In genomic region chr1:160483505-160484185, GRCh38 we compare ENCODE assay signal across 26 cellular contexts. TPM values are rescaled to one million over a fixed set of nuclear protein-coding genes. Genes with fewer than 3 reads are reported as not detected.
DNase-seq lines count a peak whose midpoint lies in the region; ATAC-seq and TF ChIP-seq lines count a peak whose summit lies in the region.
"Had no signal": no experiment of that assay in that cellular context is flagged by ENCODE, and none has a peak within 500 bp of the region (broad histone marks: within the 10 kb centered on the region; RNA-seq: fewer than 3 reads in every experiment).

No MANE protein-coding gene starts in this region.

- POLR2A ChIA-PET in activated CD8-positive, alpha-beta T cell treated with anti-CD3 and anti-CD28 coated beads for 36 hours (lab: Charles Lee), result interaction anchor here (0.8 to 2.6 kb wide), 3 partner anchors 9 to 39 kb away, joined by 3 to 10 read pairs (median 4); partner anchors contain the start of gene SLAMF6
- POLR2A ChIA-PET in activated CD8-positive, alpha-beta T cell treated with anti-CD3 and anti-CD28 coated beads, Interleukin-2, amount 10 ng/mL, durations not matched to agents 7 days and 5 days (lab: Charles Lee), result interaction anchor here (1.2 to 1.8 kb wide), 2 partner anchors 9 to 41 kb away, joined by 3 to 6 read pairs; no protein-coding TSS in a partner anchor
- POLR2A ChIA-PET in CD8-positive, alpha-beta memory T cell (lab: Charles Lee), result interaction anchor here (0.7 to 1.2 kb wide), 3 partner anchors 32 to 55 kb away, joined by 3 read pairs; no protein-coding TSS in a partner anchor
- POLR2A ChIA-PET in naive thymus-derived CD4-positive, alpha-beta T cell (lab: Charles Lee), result interaction anchor here (0.9 to 1.3 kb wide), 3 partner anchors 12 to 32 kb away, joined by 3 to 5 read pairs (median 5); no protein-coding TSS in a partner anchor

- H3K27me3 ChIP-seq in CD8-positive, alpha-beta memory T cell (ENCODE audit: insufficient read depth, low read length, poor library complexity, severe bottlenecking), result no peaks in the 10 kb centered on the region
- no peaks in the 10 kb centered on the region for H3K27me3 ChIP-seq in naive thymus-derived CD4-positive, alpha-beta T cell (ENCODE audit: control insufficient read depth in 2 of 2, insufficient read depth in 2 of 2, low read length in 2 of 2)
- H3K27me3 ChIP-seq: esophagus squamous epithelium had no signal

- no peak overlapping the region for H3K4me3 Mint-ChIP-seq in activated CD8-positive, alpha-beta T cell treated with anti-CD3 and anti-CD28 coated beads for 36 hours
- no peak overlapping the region for H3K4me3 Mint-ChIP-seq in activated CD8-positive, alpha-beta T cell treated with anti-CD3 and anti-CD28 coated beads, Interleukin-2, amount 10 ng/mL, durations not matched to agents 7 days and 5 days
- no peak overlapping the region for H3K4me3 Mint-ChIP-seq in CD8-positive, alpha-beta memory T cell
- no peak overlapping the region for H3K4me3 Mint-ChIP-seq in T-helper 17 cell
- H3K4me3 Mint-ChIP-seq in naive thymus-derived CD4-positive, alpha-beta T cell, result no peak overlapping the region

- TF ChIP-seq CTCF in activated CD8-positive, alpha-beta T cell treated with anti-CD3 and anti-CD28 coated beads for 36 hours (IDR thresholded peaks at IDR 0.05), result no peak

- H3K27me3 Mint-ChIP-seq in activated CD8-positive, alpha-beta T cell treated with anti-CD3 and anti-CD28 coated beads for 36 hours, result no peaks in the 10 kb centered on the region
- no peaks in the 10 kb centered on the region for H3K27me3 Mint-ChIP-seq in activated CD8-positive, alpha-beta T cell treated with anti-CD3 and anti-CD28 coated beads, Interleukin-2, amount 10 ng/mL, durations not matched to agents 7 days and 5 days (ENCODE audit: low read depth)
- peaks cover 0 to 4% of the 10 kb centered on the region in 2 donors for H3K27me3 Mint-ChIP-seq in CD8-positive, alpha-beta memory T cell
- no peaks in the 10 kb centered on the region for H3K27me3 Mint-ChIP-seq in T-helper 17 cell
- no peaks in the 10 kb centered on the region for H3K27me3 Mint-ChIP-seq in naive thymus-derived CD4-positive, alpha-beta T cell

- H3K9me3 ChIP-seq in CD8-positive, alpha-beta memory T cell (ENCODE audit: low read length), result no peaks in the 10 kb centered on the region
- no peaks in the 10 kb centered on the region for H3K9me3 ChIP-seq in T-helper 17 cell (ENCODE audit: control insufficient read depth, low read length, poor library complexity, severe bottlenecking)
- peaks cover 0 to 4% (median 0%) of the 10 kb centered on the region in 3 experiments for H3K9me3 ChIP-seq in naive thymus-derived CD4-positive, alpha-beta T cell (ENCODE audit: control insufficient read depth in 2 of 3, low read length in 3 of 3)
- H3K9me3 ChIP-seq: esophagus squamous epithelium had no signal

- no peak overlapping the region for H3K4me3 ChIP-seq in CD8-positive, alpha-beta memory T cell (ENCODE audit: low read length)
- no peak overlapping the region for H3K4me3 ChIP-seq in naive thymus-derived CD4-positive, alpha-beta T cell (ENCODE audit: low read length)
- H3K4me3 ChIP-seq: esophagus squamous epithelium, GM23248 had no signal

- H3K27ac Mint-ChIP-seq in activated CD8-positive, alpha-beta T cell treated with anti-CD3 and anti-CD28 coated beads for 36 hours, result peak overlapping the region; percentile 44
- no peak overlapping the region for H3K27ac Mint-ChIP-seq in activated CD8-positive, alpha-beta T cell treated with anti-CD3 and anti-CD28 coated beads, Interleukin-2, amount 10 ng/mL, durations not matched to agents 7 days and 5 days
- H3K27ac Mint-ChIP-seq in CD8-positive, alpha-beta memory T cell, result peak overlapping the region; percentile 30 to 88 (median 62)
- peak overlapping the region; percentile 37 for H3K27ac Mint-ChIP-seq in T-helper 17 cell
- H3K27ac Mint-ChIP-seq in naive thymus-derived CD4-positive, alpha-beta T cell, result peak overlapping the region in 7 of 9 donors; percentile 15 to 68 (median 53)
- H3K27ac Mint-ChIP-seq: activated T-helper 2 cell treated with anti-CD3 and anti-CD28 coated beads, Interferon-gamma antibody, Interleukin-2, Interleukin-4, amounts not matched to agents 10 μg/mL and 5 μg/mL and 100 μg/mL, durations not matched to agents 14 hours and 24 hours and 36 hours had no signal

- peaks cover 29% of the 10 kb centered on the region for H3K4me1 ChIP-seq in CD8-positive, alpha-beta memory T cell (ENCODE audit: insufficient read depth, low read length)
- H3K4me1 ChIP-seq in naive thymus-derived CD4-positive, alpha-beta T cell (ENCODE audit: control insufficient read depth in 2 of 2, insufficient read depth in 2 of 2, low read length in 2 of 2), result peaks cover 10 to 18% of the 10 kb centered on the region in 2 donors
- H3K4me1 ChIP-seq: esophagus squamous epithelium had no signal

- H3K4me1 Mint-ChIP-seq in activated CD8-positive, alpha-beta T cell treated with anti-CD3 and anti-CD28 coated beads for 36 hours (ENCODE audit: low read depth), result peaks cover 44% of the 10 kb centered on the region
- H3K4me1 Mint-ChIP-seq in activated CD8-positive, alpha-beta T cell treated with anti-CD3 and anti-CD28 coated beads, Interleukin-2, amount 10 ng/mL, durations not matched to agents 7 days and 5 days (ENCODE audit: low read depth), result peaks cover 8% of the 10 kb centered on the region
- peaks cover 54 to 81% (median 71%) of the 10 kb centered on the region in 3 donors for H3K4me1 Mint-ChIP-seq in CD8-positive, alpha-beta memory T cell
- H3K4me1 Mint-ChIP-seq in T-helper 17 cell, result peaks cover 23% of the 10 kb centered on the region
- peaks cover 8 to 57% (median 48%) of the 10 kb centered on the region in 7 donors for H3K4me1 Mint-ChIP-seq in naive thymus-derived CD4-positive, alpha-beta T cell

- H3K36me3 Mint-ChIP-seq in activated CD8-positive, alpha-beta T cell treated with anti-CD3 and anti-CD28 coated beads for 36 hours (ENCODE audit: low read depth), result peaks cover 81% of the 10 kb centered on the region
- H3K36me3 Mint-ChIP-seq in activated CD8-positive, alpha-beta T cell treated with anti-CD3 and anti-CD28 coated beads, Interleukin-2, amount 10 ng/mL, durations not matched to agents 7 days and 5 days (ENCODE audit: low read depth), result peaks cover 44% of the 10 kb centered on the region
- peaks cover 31 to 34% (median 33%) of the 10 kb centered on the region in 3 donors for H3K36me3 Mint-ChIP-seq in CD8-positive, alpha-beta memory T cell
- peaks cover 14% of the 10 kb centered on the region for H3K36me3 Mint-ChIP-seq in T-helper 17 cell (ENCODE audit: low read depth)
- peaks cover 21 to 63% (median 28%) of the 10 kb centered on the region in 5 donors for H3K36me3 Mint-ChIP-seq in naive thymus-derived CD4-positive, alpha-beta T cell

- peaks cover 24% of the 10 kb centered on the region for H3K9me3 Mint-ChIP-seq in activated CD8-positive, alpha-beta T cell treated with anti-CD3 and anti-CD28 coated beads for 36 hours
- peaks cover 11% of the 10 kb centered on the region for H3K9me3 Mint-ChIP-seq in activated CD8-positive, alpha-beta T cell treated with anti-CD3 and anti-CD28 coated beads, Interleukin-2, amount 10 ng/mL, durations not matched to agents 7 days and 5 days (ENCODE audit: insufficient read depth)
- H3K9me3 Mint-ChIP-seq in CD8-positive, alpha-beta memory T cell, result peaks cover 5 to 24% (median 18%) of the 10 kb centered on the region in 5 donors
- peaks cover 0 to 26% (median 10%) of the 10 kb centered on the region in 11 donors for H3K9me3 Mint-ChIP-seq in naive thymus-derived CD4-positive, alpha-beta T cell

- peak; percentile 69 for ATAC-seq in activated CD8-positive, alpha-beta T cell treated with anti-CD3 and anti-CD28 coated beads for 36 hours
- ATAC-seq in activated CD8-positive, alpha-beta T cell treated with anti-CD3 and anti-CD28 coated beads, Interleukin-2, amount 10 ng/mL, durations not matched to agents 7 days and 5 days, result no peak
- ATAC-seq in T-helper 17 cell, result no peak
- ATAC-seq in naive thymus-derived CD4-positive, alpha-beta T cell, result no peak
- ATAC-seq in HG02852 (IDR thresholded peaks at IDR 0.05; ENCODE audit: unreplicated experiment), result no peak
- ATAC-seq in GM18511 (IDR thresholded peaks at IDR 0.05; ENCODE audit: unreplicated experiment), result no peak
- ATAC-seq: left lobe of liver had no signal

- DNase-seq in activated CD8-positive, alpha-beta T cell treated with anti-CD3 and anti-CD28 coated beads for 36 hours, result no peak
- no peak for DNase-seq in activated CD8-positive, alpha-beta T cell treated with anti-CD3 and anti-CD28 coated beads, Interleukin-2, amount 10 ng/mL, durations not matched to agents 7 days and 5 days
- DNase-seq in CD8-positive, alpha-beta memory T cell, result no peak
- DNase-seq in T-helper 17 cell, result no peak
- peak in 1 of 9 donors; percentile 13 for DNase-seq in naive thymus-derived CD4-positive, alpha-beta T cell
- DNase-seq in cerebellum (ENCODE audit: low spot score), result no peak
- DNase-seq: AML-193; amniotic stem cell; Calu3; esophagus squamous epithelium; mesenchymal stem cell; NCI-H2081 treated with DMSO at 0.1 percent for 48 hours; NCI-H446 treated with DMSO at 0.1 percent for 48 hours; retina; small intestine; stimulated activated CD4-positive, alpha-beta T cell treated with anti-CD3 and anti-CD28 coated beads, Interleukin-1b, Interleukin-23, amount 100 ng/mL, for 48 hours; T-helper 9 cell had no signal

- CTCF ChIA-PET in activated CD8-positive, alpha-beta T cell treated with anti-CD3 and anti-CD28 coated beads for 36 hours (lab: Charles Lee), result interaction anchor here (1.1 to 2.6 kb wide), 7 partner anchors 10 to 60 kb away, joined by 4 to 10 read pairs (median 5); no protein-coding TSS in a partner anchor
- CTCF ChIA-PET in activated CD8-positive, alpha-beta T cell treated with anti-CD3 and anti-CD28 coated beads, Interleukin-2, amount 10 ng/mL, durations not matched to agents 7 days and 5 days (lab: Charles Lee), result interaction anchor here (0.6 to 2.1 kb wide), 6 partner anchors 14 to 123 kb away, joined by 3 to 10 read pairs (median 4); partner anchors contain the start of gene SLAMF6
- CTCF ChIA-PET in CD8-positive, alpha-beta memory T cell (lab: Charles Lee), result interaction anchor here (0.8 to 2.2 kb wide), 5 partner anchors 22 to 190 kb away, joined by 3 to 7 read pairs (median 3); no protein-coding TSS in a partner anchor
- CTCF ChIA-PET in naive thymus-derived CD4-positive, alpha-beta T cell (lab: Charles Lee), result interaction anchor here (1.1 kb wide), 1 partner anchor 34 kb away, joined by 7 read pairs; no protein-coding TSS in a partner anchor

- H3K27ac ChIP-seq in CD8-positive, alpha-beta memory T cell (ENCODE audit: low read depth, low read length), result no peak overlapping the region
- no peak overlapping the region for H3K27ac ChIP-seq in naive thymus-derived CD4-positive, alpha-beta T cell (ENCODE audit: low read depth, low read length)
- H3K27ac ChIP-seq: esophagus squamous epithelium, GM23248 had no signal

- intact Hi-C loops in activated CD8-positive, alpha-beta T cell treated with anti-CD3 and anti-CD28 coated beads for 36 hours (cut with micrococcal nuclease), result no loop called here
- intact Hi-C loops in naive thymus-derived CD4-positive, alpha-beta T cell (cut with micrococcal nuclease), result no loop called here

- peaks cover 7% of the 10 kb centered on the region for H3K36me3 ChIP-seq in CD8-positive, alpha-beta memory T cell (ENCODE audit: insufficient read depth, low read length)
- peaks cover 0 to 26% (median under 1%) of the 10 kb centered on the region in 3 experiments for H3K36me3 ChIP-seq in naive thymus-derived CD4-positive, alpha-beta T cell (ENCODE audit: control insufficient read depth in 2 of 3, insufficient read depth in 3 of 3, low read length in 3 of 3)
- H3K36me3 ChIP-seq: esophagus squamous epithelium had no signal

RNA-seq across cellular contexts. Expression of gene SLAMF6, which starts 39.4 kb away (rescaled TPM):
- total RNA-seq in activated CD8-positive, alpha-beta T cell treated with anti-CD3 and anti-CD28 coated beads for 36 hours, result 10 to 100 TPM; 42.8 to 43.9 TPM
- 10 to 100 TPM; 23.9 to 24.7 TPM for total RNA-seq in activated CD8-positive, alpha-beta T cell treated with anti-CD3 and anti-CD28 coated beads, Interleukin-2, amount 10 ng/mL, durations not matched to agents 7 days and 5 days
- 10 to 100 TPM; 28.3 to 30.7 TPM for total RNA-seq in CD8-positive, alpha-beta memory T cell
- polyA plus RNA-seq in CD8-positive, alpha-beta memory T cell, result 201 TPM
- total RNA-seq in T-helper 17 cell, result 10 to 100 TPM; 24.8 to 38.0 TPM
- total RNA-seq in naive thymus-derived CD4-positive, alpha-beta T cell, result 10 to 100 TPM; 17.8 to 48.5 (median 40.5) TPM
- polyA plus RNA-seq in naive thymus-derived CD4-positive, alpha-beta T cell, result 10 to 100 TPM; 61.1 to 62.6 TPM
- total RNA-seq in cerebellum, result not detected
- total RNA-seq: bronchial epithelial cell, Calu3, GM23248, MCF 10A, myocyte, temporal lobe had no signal
- polyA plus RNA-seq: GM23248 had no signal

Comparison
In these comparisons a context has a peak if more than half of its experiments do, and no peak if none do; other contexts are left out.
1. RNA of gene SLAMF6, which starts 39.4 kb away (total RNA-seq): 42.8 to 43.9 TPM in activated CD8-positive, alpha-beta T cell treated with anti-CD3 and anti-CD28 coated beads for 36 hours, 17.8 to 48.5 TPM in naive thymus-derived CD4-positive, alpha-beta T cell, 24.8 to 38.0 TPM in T-helper 17 cell, 28.3 to 30.7 TPM in CD8-positive, alpha-beta memory T cell and 23.9 to 24.7 TPM in activated CD8-positive, alpha-beta T cell treated with anti-CD3 and anti-CD28 coated beads, Interleukin-2, amount 10 ng/mL, durations not matched to agents 7 days and 5 days; not detected in cerebellum (single experiment); every median in the first group is over 10 times any median in the second.